Comparison of ENCODE assay signal across 1 cellular context in genomic region chr16:89971495-89972243, GRCh38.
TF ChIP-seq lines count a peak whose summit lies in the region.

No MANE protein-coding gene starts in this region.

TF ChIP-seq in HepG2, 621 proteins besides CTCF, POLR2A, EP300 and RAD21 (continued from another document and continues in another):
- TF ChIP-seq AKNA (CRISPR knock-in tag; IDR thresholded peaks at IDR 0.05; ENCODE audit: borderline replicate concordance) (peak; percentile 79; the same call in 1 of the 2 replicates), ZSCAN12 (CRISPR knock-in tag; IDR thresholded peaks at IDR 0.05) (peak; percentile 33; the same call in 1 of the 2 replicates), ZNF589 (CRISPR knock-in tag; conservative IDR thresholded peaks at IDR 0.05) (no peak), ZBTB4 (CRISPR knock-in tag; IDR thresholded peaks at IDR 0.05; ENCODE audit: borderline replicate concordance) (peak; percentile 95; the same call in 1 of the 2 replicates), TEF (CRISPR knock-in tag; IDR thresholded peaks at IDR 0.05) (peak; percentile 40; the same call in 1 of the 2 replicates), ZNF33B (CRISPR knock-in tag; IDR thresholded peaks at IDR 0.05) (no peak), MTA3 (CRISPR knock-in tag; IDR thresholded peaks at IDR 0.05) (no peak), ZKSCAN8 (CRISPR knock-in tag; IDR thresholded peaks at IDR 0.05; ENCODE audit: borderline replicate concordance) (no peak), ZMAT3 (CRISPR knock-in tag; conservative IDR thresholded peaks at IDR 0.05) (no peak), ZNF317 (CRISPR knock-in tag; IDR thresholded peaks at IDR 0.05) (peak; percentile 69; the same call in 1 of the 2 replicates), ZNF484 (CRISPR knock-in tag; IDR thresholded peaks at IDR 0.05; ENCODE audit: borderline replicate concordance, low read depth) (no peak), U2AF1 (optimal IDR thresholded peaks at IDR 0.05; ENCODE audit: low read depth, low read length) (no peak), ZNF138 (CRISPR knock-in tag; IDR thresholded peaks at IDR 0.05; ENCODE audit: low read depth) (no peak; the same call in 1 of the 2 replicates), ZNF432 (CRISPR knock-in tag; IDR thresholded peaks at IDR 0.05; ENCODE audit: borderline replicate concordance) (no peak), MBD4 (IDR thresholded peaks at IDR 0.05; ENCODE audit: borderline replicate concordance, low read length) (no peak), RXRB (CRISPR knock-in tag; IDR thresholded peaks at IDR 0.05; ENCODE audit: borderline replicate concordance) (no peak), ZNF570 (CRISPR knock-in tag; IDR thresholded peaks at IDR 0.05; ENCODE audit: borderline replicate concordance) (no peak), IKZF5 (CRISPR knock-in tag; IDR thresholded peaks at IDR 0.05) (no peak; the same call in 1 of the 2 replicates), KAT7 (CRISPR knock-in tag; IDR thresholded peaks at IDR 0.05; ENCODE audit: borderline replicate concordance) (no peak; the same call in 1 of the 2 replicates), ZNF615 (CRISPR knock-in tag; IDR thresholded peaks at IDR 0.05; ENCODE audit: borderline replicate concordance) (no peak; the same call in 1 of the 2 replicates), SOX13 (IDR thresholded peaks at IDR 0.05) (no peak), SOX13 (CRISPR knock-in tag; conservative IDR thresholded peaks at IDR 0.05 in 1 of 2, IDR thresholded peaks at IDR 0.05 in 1 of 2) (no peak), ZFP36L1 (CRISPR knock-in tag; IDR thresholded peaks at IDR 0.05) (no peak; the same call in 1 of the 2 replicates), HINFP (CRISPR knock-in tag; IDR thresholded peaks at IDR 0.05; ENCODE audit: low read depth) (no peak; the same call in 1 of the 2 replicates), JUN (CRISPR knock-in tag; IDR thresholded peaks at IDR 0.05) (no peak), ZNF253 (CRISPR knock-in tag; IDR thresholded peaks at IDR 0.05; ENCODE audit: borderline replicate concordance) (peak; percentile 62; the same call in 1 of the 2 replicates), ZNF256 (CRISPR knock-in tag; conservative IDR thresholded peaks at IDR 0.05) (no peak; the same call in 1 of the 2 replicates), NR2F6 (IDR thresholded peaks at IDR 0.05) (no peak), NR2F6 (CRISPR knock-in tag; IDR thresholded peaks at IDR 0.05) (0 out of 2 replicates have a peak, but pooled peaks have one; percentile 7), ZKSCAN5 (CRISPR knock-in tag; IDR thresholded peaks at IDR 0.05) (no peak), ZNF550 (CRISPR knock-in tag; IDR thresholded peaks at IDR 0.05; ENCODE audit: borderline replicate concordance) (peak; percentile 45; the same call in 1 of the 2 replicates), NR2C2 (CRISPR knock-in tag; IDR thresholded peaks at IDR 0.05; ENCODE audit: borderline replicate concordance) (no peak), ATAD3A (CRISPR knock-in tag; IDR thresholded peaks at IDR 0.05) (no peak), YEATS4 (CRISPR knock-in tag; IDR thresholded peaks at IDR 0.05; ENCODE audit: borderline replicate concordance) (no peak), NAIF1 (CRISPR knock-in tag; IDR thresholded peaks at IDR 0.05; ENCODE audit: borderline replicate concordance) (no peak), ZNF678 (CRISPR knock-in tag; IDR thresholded peaks at IDR 0.05) (no peak), SOX6 (IDR thresholded peaks at IDR 0.05) (no peak), SOX6 (CRISPR knock-in tag; IDR thresholded peaks at IDR 0.05) (no peak; the same call in 1 of the 2 replicates), ZNF431 (CRISPR knock-in tag; IDR thresholded peaks at IDR 0.05; ENCODE audit: borderline replicate concordance, low read depth) (no peak), ELF3 (CRISPR knock-in tag; IDR thresholded peaks at IDR 0.05) (no peak)
- TF ChIP-seq, protein P1, sequence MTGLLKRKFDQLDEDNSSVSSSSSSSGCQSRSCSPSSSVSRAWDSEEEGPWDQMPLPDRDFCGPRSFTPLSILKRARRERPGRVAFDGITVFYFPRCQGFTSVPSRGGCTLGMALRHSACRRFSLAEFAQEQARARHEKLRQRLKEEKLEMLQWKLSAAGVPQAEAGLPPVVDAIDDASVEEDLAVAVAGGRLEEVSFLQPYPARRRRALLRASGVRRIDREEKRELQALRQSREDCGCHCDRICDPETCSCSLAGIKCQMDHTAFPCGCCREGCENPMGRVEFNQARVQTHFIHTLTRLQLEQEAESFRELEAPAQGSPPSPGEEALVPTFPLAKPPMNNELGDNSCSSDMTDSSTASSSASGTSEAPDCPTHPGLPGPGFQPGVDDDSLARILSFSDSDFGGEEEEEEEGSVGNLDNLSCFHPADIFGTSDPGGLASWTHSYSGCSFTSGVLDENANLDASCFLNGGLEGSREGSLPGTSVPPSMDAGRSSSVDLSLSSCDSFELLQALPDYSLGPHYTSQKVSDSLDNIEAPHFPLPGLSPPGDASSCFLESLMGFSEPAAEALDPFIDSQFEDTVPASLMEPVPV (CRISPR knock-in tag; IDR thresholded peaks at IDR 0.05), result no peak
- TF ChIP-seq, protein P2, sequence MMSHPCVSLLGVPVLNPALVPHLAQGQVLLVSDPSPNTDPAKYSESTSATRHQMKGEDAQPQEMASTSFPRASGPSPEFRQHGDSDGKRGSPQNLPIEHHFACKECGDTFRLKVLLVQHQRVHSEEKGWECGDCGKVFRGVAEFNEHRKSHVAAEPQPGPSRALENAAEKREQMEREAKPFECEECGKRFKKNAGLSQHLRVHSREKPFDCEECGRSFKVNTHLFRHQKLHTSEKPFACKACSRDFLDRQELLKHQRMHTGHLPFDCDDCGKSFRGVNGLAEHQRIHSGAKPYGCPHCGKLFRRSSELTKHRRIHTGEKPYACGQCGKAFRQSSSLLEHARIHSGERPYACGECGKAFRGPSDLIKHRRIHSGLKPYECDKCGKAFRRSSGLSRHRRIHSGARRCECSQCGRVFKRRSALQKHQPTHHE (CRISPR knock-in tag; IDR thresholded peaks at IDR 0.05; ENCODE audit: borderline replicate concordance), result no peak; the same call in 1 of the 2 replicates
- TF ChIP-seq, protein P3, sequence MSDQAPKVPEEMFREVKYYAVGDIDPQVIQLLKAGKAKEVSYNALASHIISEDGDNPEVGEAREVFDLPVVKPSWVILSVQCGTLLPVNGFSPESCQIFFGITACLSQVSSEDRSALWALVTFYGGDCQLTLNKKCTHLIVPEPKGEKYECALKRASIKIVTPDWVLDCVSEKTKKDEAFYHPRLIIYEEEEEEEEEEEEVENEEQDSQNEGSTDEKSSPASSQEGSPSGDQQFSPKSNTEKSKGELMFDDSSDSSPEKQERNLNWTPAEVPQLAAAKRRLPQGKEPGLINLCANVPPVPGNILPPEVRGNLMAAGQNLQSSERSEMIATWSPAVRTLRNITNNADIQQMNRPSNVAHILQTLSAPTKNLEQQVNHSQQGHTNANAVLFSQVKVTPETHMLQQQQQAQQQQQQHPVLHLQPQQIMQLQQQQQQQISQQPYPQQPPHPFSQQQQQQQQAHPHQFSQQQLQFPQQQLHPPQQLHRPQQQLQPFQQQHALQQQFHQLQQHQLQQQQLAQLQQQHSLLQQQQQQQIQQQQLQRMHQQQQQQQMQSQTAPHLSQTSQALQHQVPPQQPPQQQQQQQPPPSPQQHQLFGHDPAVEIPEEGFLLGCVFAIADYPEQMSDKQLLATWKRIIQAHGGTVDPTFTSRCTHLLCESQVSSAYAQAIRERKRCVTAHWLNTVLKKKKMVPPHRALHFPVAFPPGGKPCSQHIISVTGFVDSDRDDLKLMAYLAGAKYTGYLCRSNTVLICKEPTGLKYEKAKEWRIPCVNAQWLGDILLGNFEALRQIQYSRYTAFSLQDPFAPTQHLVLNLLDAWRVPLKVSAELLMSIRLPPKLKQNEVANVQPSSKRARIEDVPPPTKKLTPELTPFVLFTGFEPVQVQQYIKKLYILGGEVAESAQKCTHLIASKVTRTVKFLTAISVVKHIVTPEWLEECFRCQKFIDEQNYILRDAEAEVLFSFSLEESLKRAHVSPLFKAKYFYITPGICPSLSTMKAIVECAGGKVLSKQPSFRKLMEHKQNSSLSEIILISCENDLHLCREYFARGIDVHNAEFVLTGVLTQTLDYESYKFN (CRISPR knock-in tag; conservative IDR thresholded peaks at IDR 0.05), result no peak; the same call in none of the 2 replicates
- TF ChIP-seq, protein P4, sequence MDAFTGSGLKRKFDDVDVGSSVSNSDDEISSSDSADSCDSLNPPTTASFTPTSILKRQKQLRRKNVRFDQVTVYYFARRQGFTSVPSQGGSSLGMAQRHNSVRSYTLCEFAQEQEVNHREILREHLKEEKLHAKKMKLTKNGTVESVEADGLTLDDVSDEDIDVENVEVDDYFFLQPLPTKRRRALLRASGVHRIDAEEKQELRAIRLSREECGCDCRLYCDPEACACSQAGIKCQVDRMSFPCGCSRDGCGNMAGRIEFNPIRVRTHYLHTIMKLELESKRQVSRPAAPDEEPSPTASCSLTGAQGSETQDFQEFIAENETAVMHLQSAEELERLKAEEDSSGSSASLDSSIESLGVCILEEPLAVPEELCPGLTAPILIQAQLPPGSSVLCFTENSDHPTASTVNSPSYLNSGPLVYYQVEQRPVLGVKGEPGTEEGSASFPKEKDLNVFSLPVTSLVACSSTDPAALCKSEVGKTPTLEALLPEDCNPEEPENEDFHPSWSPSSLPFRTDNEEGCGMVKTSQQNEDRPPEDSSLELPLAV (CRISPR knock-in tag; conservative IDR thresholded peaks at IDR 0.05; ENCODE audit: low read depth), result no peak
